Comparison of ENCODE assay signal across 1 cellular context in genomic region chr11:77167791-77168190, GRCh38.
TF ChIP-seq lines count a peak whose summit lies in the region.

No MANE protein-coding gene starts in this region.

TF ChIP-seq in H1, 55 proteins besides CTCF, POLR2A, EP300 and RAD21:
- no peak for TF ChIP-seq RNF2 (IDR thresholded peaks at IDR 0.05; ENCODE audit: borderline replicate concordance, low read depth, low read length, missing control alignments, poor library complexity, severe bottlenecking)
- TF ChIP-seq POLR2AphosphoS5 (IDR thresholded peaks at IDR 0.05; ENCODE audit: low read depth, low read length) = no peak
- no peak for TF ChIP-seq USF2 (IDR thresholded peaks at IDR 0.05; ENCODE audit: low read length)
- no peak for TF ChIP-seq GTF2F1 (IDR thresholded peaks at IDR 0.05; ENCODE audit: borderline replicate concordance, low read depth, low read length)
- TF ChIP-seq MAX (IDR thresholded peaks at IDR 0.05) = no peak
- no peak for TF ChIP-seq ZNF274 (IDR thresholded peaks at IDR 0.05; ENCODE audit: borderline replicate concordance, extremely low read depth, low read length)
- TF ChIP-seq TAF7 (optimal IDR thresholded peaks at IDR 0.05; ENCODE audit: borderline replicate concordance, low read depth, low read length) = no peak
